In the genomic region with DNA sequence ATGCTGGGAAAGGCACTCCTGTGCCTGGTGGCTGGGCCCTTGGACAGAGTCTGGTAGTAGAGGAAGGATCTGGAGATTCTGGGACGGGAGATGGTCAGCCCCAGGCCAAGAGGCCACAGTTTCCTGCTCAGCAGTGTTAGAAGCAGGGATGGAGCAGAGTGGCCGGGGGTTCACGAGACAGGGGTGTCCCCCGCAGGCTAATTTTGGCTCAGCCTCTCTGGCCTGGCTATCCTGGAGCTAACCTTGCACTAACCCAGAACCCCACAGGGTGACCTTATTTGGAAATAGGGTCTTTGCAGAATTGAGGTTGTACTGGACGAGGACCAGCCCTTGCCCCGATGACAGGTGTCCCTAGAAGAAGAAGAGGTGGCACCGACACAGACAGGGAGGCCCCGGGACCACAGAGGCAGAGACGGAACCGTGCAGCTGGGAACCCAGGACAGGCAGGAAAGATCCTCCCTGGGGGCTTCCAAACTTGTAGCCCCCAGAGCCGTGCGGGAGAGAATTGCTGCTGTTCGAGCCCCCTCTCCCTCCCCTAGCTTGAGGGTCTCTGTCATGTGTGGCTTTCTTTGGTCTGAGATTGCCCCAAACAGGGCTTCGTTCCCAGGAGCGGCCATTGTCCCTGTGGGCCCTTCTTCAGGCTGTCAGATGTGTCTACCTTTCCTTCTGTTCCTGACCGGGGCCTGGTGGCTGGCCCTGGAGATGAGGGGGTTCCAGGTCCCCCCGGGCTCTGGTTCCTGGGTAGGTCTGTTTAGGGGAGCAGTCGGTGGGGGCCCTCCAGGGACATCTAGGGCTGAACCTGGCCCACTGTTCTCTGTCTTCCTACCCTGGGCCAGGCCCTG, we compare ENCODE assay signal across 25 cellular contexts. TPM values are rescaled to one million over a fixed set of nuclear protein-coding genes. Genes with fewer than 3 reads are reported as not detected.
DNase-seq lines count a peak whose midpoint lies in the region; ATAC-seq, FAIRE-seq and TF ChIP-seq lines count a peak whose summit lies in the region.
"Had no signal": no experiment of that assay in that cellular context is flagged by ENCODE, and none has a peak within 500 bp of the region (broad histone marks: within the 10 kb centered on the region; RNA-seq: fewer than 3 reads in every experiment).

No MANE protein-coding gene starts in this region.

- no peak for ATAC-seq in right lobe of liver
- ATAC-seq in HepG2: no peak
- ATAC-seq in HG02870 (IDR thresholded peaks at IDR 0.05; ENCODE audit: unreplicated experiment): no peak
- ATAC-seq: A549, PC-3 had no signal

- H3K36me3 ChIP-seq in right lobe of liver (no peaks in the 10 kb centered on the region), HepG2 (replicated peaks in 1 of 2; ENCODE audit: control insufficient read depth in 1 of 2, insufficient read depth in 2 of 2, low read length in 2 of 2) (no peaks in the 10 kb centered on the region), H1 (ENCODE audit: control insufficient read depth in 2 of 4, insufficient read depth in 4 of 4, low read length in 3 of 4) (no peaks in the 10 kb centered on the region; a peak in 2 of 8 replicates), neuronal stem cell (replicated peaks in 1 of 2; ENCODE audit: control insufficient read depth in 2 of 2, insufficient read depth in 2 of 2, low read length in 2 of 2) (peaks cover 0 to 3% of the 10 kb centered on the region in 2 donors)
- H3K36me3 ChIP-seq: MG63 had no signal

- 87% methylated on average over 3 of the region's 18 CpGs for WGBS in right lobe of liver (ENCODE audit: insufficient coverage, low coverage, low lambda C conversion rate, missing lambda C conversion rate)
- 23% methylated on average over 12 of the region's 18 CpGs for WGBS in HepG2 (ENCODE audit: low lambda C conversion rate)
- WGBS in H1 (ENCODE audit: extremely low coverage in 1 of 2, insufficient coverage in 1 of 2, insufficient read length in 1 of 2, insufficient replicate concordance in 2 of 2, low coverage in 1 of 2, low lambda C conversion rate in 2 of 2, missing lambda C conversion rate in 1 of 2), 2 experiments: 89% methylated on average over 16 of the region's 18 CpGs; no CpG with 5 or more reads in 1 of the 2 experiments
- whole genome bisulfite sequencing in neuronal stem cell (ENCODE audit: extremely low coverage in 2 of 2, insufficient read length in 2 of 2, insufficient replicate concordance in 1 of 2), 2 donors: no CpG with 5 or more reads among the region's 18 CpGs

- H2AFZ ChIP-seq in HepG2 (ENCODE audit: low read length): no peak overlapping the region
- H2AFZ ChIP-seq in H1 (ENCODE audit: low read length): no peak overlapping the region
- no peak overlapping the region for H2AFZ ChIP-seq in neuronal stem cell (ENCODE audit: low read length)

- H2AK5ac ChIP-seq in H1 (ENCODE audit: low read depth, low read length) (peak overlapping the region; percentile 65; the same call in 1 of the 2 replicates), neuronal stem cell (ENCODE audit: low read depth, low read length) (peak overlapping the region; percentile 57)

- H3K18ac ChIP-seq in H1 (ENCODE audit: extremely low read depth, low read length): no peak overlapping the region
- peak overlapping the region; percentile 72 for H3K18ac ChIP-seq in neuronal stem cell (ENCODE audit: low read length)

- no peaks in the 10 kb centered on the region for H3K27me3 ChIP-seq in right lobe of liver
- H3K27me3 ChIP-seq in HepG2 (ENCODE audit: control insufficient read depth in 1 of 2, insufficient read depth in 2 of 2, low read length in 2 of 2): peaks cover 3 to 69% of the 10 kb centered on the region in 2 experiments; a peak in 4 of 5 replicates
- H3K27me3 ChIP-seq in H1 (replicated peaks in 1 of 4; ENCODE audit: control insufficient read depth in 3 of 4, extremely low read depth in 1 of 4, insufficient read depth in 3 of 4, low read length in 3 of 4): no peaks in the 10 kb centered on the region; a peak in 1 of 7 replicates
- peaks cover 0 to 22% (median 5%) of the 10 kb centered on the region in 3 experiments for H3K27me3 ChIP-seq in neuronal stem cell (ENCODE audit: control insufficient read depth in 3 of 3, insufficient read depth in 3 of 3, low read depth in 1 of 3, low read length in 3 of 3)
- H3K27me3 ChIP-seq: MG63 had no signal

- H3K79me1 ChIP-seq in H1 (ENCODE audit: low read depth, low read length) (no peaks in the 10 kb centered on the region), neuronal stem cell (ENCODE audit: low read depth, low read length) (peaks cover 2% of the 10 kb centered on the region)

- H3K4me2 ChIP-seq in HepG2 (ENCODE audit: low read depth, low read length) (no peak overlapping the region), H1 (ENCODE audit: insufficient read depth in 1 of 2, low read depth in 2 of 2, low read length in 2 of 2) (no peak overlapping the region), neuronal stem cell (ENCODE audit: insufficient read depth, low read length, poor library complexity, severe bottlenecking) (no peak overlapping the region)
- H3K4me2 ChIP-seq: A549 had no signal

- H4K91ac ChIP-seq in H1 (replicated peaks; ENCODE audit: insufficient read length, low read length) (no peak overlapping the region), neuronal stem cell (ENCODE audit: low read depth, low read length, poor library complexity) (no peak overlapping the region)

- H3K27ac ChIP-seq in right lobe of liver (no peak overlapping the region), HepG2 (ENCODE audit: extremely low read length, insufficient read depth, low read length) (no peak overlapping the region), H1 (ENCODE audit: low read depth, low read length) (no peak overlapping the region), neuronal stem cell (replicated peaks; ENCODE audit: low read length) (no peak overlapping the region)
- H3K27ac ChIP-seq: A549 had no signal

- BruUV-seq in HepG2 (replicated peaks; lab: Mats Ljungman, UMichigan): no TSS peak

- H3K9me3 ChIP-seq in right lobe of liver: no peaks in the 10 kb centered on the region
- peaks cover 13% of the 10 kb centered on the region for H3K9me3 ChIP-seq in HepG2 (ENCODE audit: low read length)
- peaks cover 7 to 8% of the 10 kb centered on the region in 2 experiments; a peak in 2 of 4 replicates for H3K9me3 ChIP-seq in H1 (ENCODE audit: insufficient read depth in 2 of 2, low read depth in 1 of 2, low read length in 1 of 2)
- peaks cover 3 to 11% of the 10 kb centered on the region in 2 donors for H3K9me3 ChIP-seq in neuronal stem cell (replicated peaks in 1 of 2; ENCODE audit: control insufficient read depth in 2 of 2, insufficient read depth in 1 of 2, low read depth in 1 of 2, low read length in 2 of 2)
- H3K9me3 ChIP-seq: MG63 had no signal

- H2BK12ac ChIP-seq in H1 (ENCODE audit: low read depth, low read length) (no peak overlapping the region), neuronal stem cell (ENCODE audit: low read length) (peak overlapping the region; percentile 4)

- intact Hi-C loops in right lobe of liver (cut with DNase I) (no loop called here), HepG2 (cut with micrococcal nuclease; ENCODE audit: unreplicated experiment) (no loop called here)

- H2BK120ac ChIP-seq in H1 (replicated peaks; ENCODE audit: low read depth, low read length) (no peak overlapping the region), neuronal stem cell (ENCODE audit: low read depth, low read length) (no peak overlapping the region)

- H3K56ac ChIP-seq in H1 (replicated peaks; ENCODE audit: insufficient read length, low read depth, low read length): no peak overlapping the region

- H3K4me3 ChIP-seq in right lobe of liver (no peak overlapping the region), HepG2 (replicated peaks in 1 of 3; ENCODE audit: insufficient read depth in 1 of 3, low read depth in 2 of 3, low read length in 3 of 3) (no peak overlapping the region), H1 (ENCODE audit: extremely low read depth in 1 of 4, insufficient read depth in 2 of 4, low read depth in 3 of 4, low read length in 4 of 4) (no peak overlapping the region), neuronal stem cell (ENCODE audit: low read length in 2 of 2) (no peak overlapping the region)
- H3K4me3 ChIP-seq: A549, MG63 had no signal

- H4K8ac ChIP-seq in H1 (ENCODE audit: extremely low read depth, insufficient read depth, low read length): no peak overlapping the region
- no peak overlapping the region for H4K8ac ChIP-seq in neuronal stem cell (ENCODE audit: low read depth, low read length)

- CTCF ChIA-PET in HepG2 (lab: Yijun Ruan, JAX; ENCODE audit: low intra/inter-chr PET ratio, low total read pairs): no interaction called here
- CTCF ChIA-PET in H1 (lab: Charles Lee; ENCODE audit: partially characterized antibody): interaction anchor here (0.5 to 2.1 kb wide), 5 partner anchors 13 to 144 kb away, joined by 3 to 6 read pairs (median 4); no protein-coding TSS in a partner anchor

- H2BK5ac ChIP-seq in H1 (ENCODE audit: low read depth, low read length) (no peak overlapping the region), neuronal stem cell (ENCODE audit: low read length) (no peak overlapping the region)

- H3K14ac ChIP-seq in H1 (ENCODE audit: insufficient read length) (no peak overlapping the region), neuronal stem cell (ENCODE audit: low read length) (no peak overlapping the region)

- no peak for TF ChIP-seq POLR2A in right lobe of liver (IDR thresholded peaks at IDR 0.05)
- TF ChIP-seq POLR2A in HepG2 (IDR thresholded peaks at IDR 0.05; ENCODE audit: insufficient read depth in 1 of 2, low read depth in 2 of 2, low read length in 2 of 2): no peak
- TF ChIP-seq POLR2A in H1 (IDR thresholded peaks at IDR 0.05; ENCODE audit: control extremely low read depth in 1 of 2, low read depth in 2 of 2, low read length in 2 of 2): no peak

- in situ Hi-C loops in HepG2 (cut with HindIII; ENCODE audit: extremely low pct_ligation_motif_present, low pct_unique_long_range_greater_than_20kb): no loop called here

- no peak for FAIRE-seq in HepG2 (lab: Jason Lieb, UNC)
- no peak for FAIRE-seq in H1 (lab: Jason Lieb, UNC)
- FAIRE-seq: A549, GM12891, GM19239, HTR-8/SVneo had no signal

- no peak overlapping the region for H2BK15ac ChIP-seq in H1 (ENCODE audit: low read length)
- no peak overlapping the region for H2BK15ac ChIP-seq in neuronal stem cell (ENCODE audit: low read length)

- no peak overlapping the region for H2BK20ac ChIP-seq in H1 (ENCODE audit: low read length)

- H3K23ac ChIP-seq in H1 (ENCODE audit: insufficient read length) (no peak overlapping the region), neuronal stem cell (ENCODE audit: low read depth, low read length, poor library complexity) (no peak overlapping the region)

- H4K5ac ChIP-seq in H1 (ENCODE audit: insufficient read length, low read depth, low read length): no peak overlapping the region

- TF ChIP-seq EP300 in HepG2 (IDR thresholded peaks at IDR 0.05; ENCODE audit: low read depth in 2 of 2, low read length in 2 of 2) (no peak), HepG2 (CRISPR knock-in tag; IDR thresholded peaks at IDR 0.05; ENCODE audit: borderline replicate concordance) (no peak), H1 (IDR thresholded peaks at IDR 0.05; ENCODE audit: borderline replicate concordance in 1 of 2, low read depth in 2 of 2, low read length in 2 of 2) (no peak)

- TF ChIP-seq CTCF in right lobe of liver (IDR thresholded peaks at IDR 0.05) (no peak), HepG2 (CRISPR knock-in tag; IDR thresholded peaks at IDR 0.05) (no peak), H1 (IDR thresholded peaks at IDR 0.05; ENCODE audit: control extremely low read depth in 1 of 3, insufficient read depth in 1 of 3, low read depth in 1 of 3, low read length in 3 of 3) (no peak)

- H3K23me2 ChIP-seq in H1 (ENCODE audit: low read depth, low read length): peaks cover 9% of the 10 kb centered on the region; the same call in 1 of the 2 replicates

- H3K4me1 ChIP-seq in right lobe of liver (no peaks in the 10 kb centered on the region), HepG2 (ENCODE audit: insufficient read depth, low read length) (no peaks in the 10 kb centered on the region), H1 (replicated peaks in 1 of 4; ENCODE audit: control insufficient read depth in 3 of 4, insufficient read depth in 4 of 4, low read length in 3 of 4) (no peaks in the 10 kb centered on the region), neuronal stem cell (ENCODE audit: control insufficient read depth in 2 of 2, insufficient read depth in 1 of 2, low read depth in 1 of 2, low read length in 2 of 2) (peaks cover 2 to 11% of the 10 kb centered on the region in 2 donors)
- H3K4me1 ChIP-seq: A549 had no signal

- H3K9ac ChIP-seq in HepG2 (ENCODE audit: insufficient read depth, low read depth, low read length) (no peak overlapping the region), H1 (replicated peaks in 1 of 4; ENCODE audit: extremely low read depth in 1 of 4, low read depth in 3 of 4, low read length in 3 of 4) (no peak overlapping the region), neuronal stem cell (ENCODE audit: low read depth, low read length, poor library complexity) (no peak overlapping the region)

- H3K4ac ChIP-seq in H1 (replicated peaks; ENCODE audit: insufficient read length, low read depth, low read length) (no peak overlapping the region), neuronal stem cell (ENCODE audit: low read length) (no peak overlapping the region)

- DNase-seq in right lobe of liver: peak in 2 of 3 donors; percentile 10 to 36
- no peak for DNase-seq in HepG2 (ENCODE audit: low spot score)
- no peak for DNase-seq in H1 (ENCODE audit: low read depth in 1 of 2, low spot score in 2 of 2)
- DNase-seq in neuronal stem cell (ENCODE audit: low spot score): no peak
- DNase-seq in HK-2 (ENCODE audit: unreplicated experiment): no peak
- no peak for DNase-seq in AG20443 (ENCODE audit: low spot score)
- DNase-seq: Calu3, DMS79 treated with DMSO at 0.1 percent for 48 hours, GF-D8, H9, KG1, MG63, NCI-H1105 treated with DMSO at 0.1 percent for 48 hours, NCI-H146, NCI-H1930, NCI-H2107, NCI-H524, NCI-H774, PC-3, SHP77 had no signal

- H4K20me1 ChIP-seq in HepG2 (ENCODE audit: insufficient read depth, low read length) (no peaks in the 10 kb centered on the region), H1 (replicated peaks in 1 of 2; ENCODE audit: control insufficient read depth in 1 of 2, insufficient read depth in 2 of 2, low read length in 2 of 2) (peaks cover 0 to 9% of the 10 kb centered on the region in 2 experiments)

- POLR2A ChIA-PET in HepG2 (lab: Yijun Ruan, JAX) (no interaction called here), H1 (lab: Charles Lee; ENCODE audit: partially characterized antibody) (no interaction called here)

- no peaks in the 10 kb centered on the region for H3K79me2 ChIP-seq in HepG2 (ENCODE audit: insufficient read depth, low read length)
- no peaks in the 10 kb centered on the region for H3K79me2 ChIP-seq in H1 (ENCODE audit: control insufficient read depth in 1 of 2, insufficient read depth in 2 of 2, low read length in 2 of 2)

- TF ChIP-seq RAD21 in HepG2 (CRISPR knock-in tag; IDR thresholded peaks at IDR 0.05) (no peak), H1 (IDR thresholded peaks at IDR 0.05 in 1 of 2, conservative IDR thresholded peaks at IDR 0.05 in 1 of 2; ENCODE audit: low read depth in 2 of 2, low read length in 2 of 2) (no peak)

RNA-seq across cellular contexts. Expression of gene ADRA2C, which starts 49.9 kb away (rescaled TPM):
- total RNA-seq in right lobe of liver: under 1 TPM in 5 of 6 experiments, not detected in 1; 0.17 to 0.81 (median 0.65) TPM
- total RNA-seq in HepG2 (2016; rRNA removed; fragmentation: Illumina TruSeq; extraction: Trizol): 43.8 and 69.7 TPM in 2 replicates
- 39.5 and 40.6 TPM in 2 replicates for total RNA-seq in HepG2 (2016; cell fraction: cytosol; rRNA removed; fragmentation: Illumina TruSeq; extraction: Trizol; ENCODE audit: low read depth)
- total RNA-seq in HepG2 (2016; cell fraction: insoluble cytoplasmic fraction; rRNA removed; fragmentation: Illumina TruSeq; extraction: Trizol): 45.3 and 69.6 TPM in 2 replicates
- 83.4 and 93.4 TPM in 2 replicates for total RNA-seq in HepG2 (2016; cell fraction: membrane; rRNA removed; fragmentation: Illumina TruSeq; extraction: Trizol)
- 32.1 and 42.6 TPM in 2 replicates for total RNA-seq in HepG2 (2016; cell fraction: nucleus; rRNA removed; fragmentation: Illumina TruSeq; extraction: Trizol)
- 15.4 and 23.1 TPM in 2 replicates for polyA plus RNA-seq in HepG2 (2011; rRNA removed)
- 20.0 and 39.6 TPM in 2 replicates for polyA plus RNA-seq in HepG2 (2011; cell fraction: cytosol; rRNA removed)
- 34.6 and 44.2 TPM in 2 replicates for polyA plus RNA-seq in HepG2 (2011; cell fraction: nucleus; rRNA removed)
- 13.5 and 14.6 TPM in 2 replicates for polyA plus RNA-seq in HepG2 (2012)
- polyA plus RNA-seq in HepG2 (2016; cell fraction: cytosol; fragmentation: Illumina TruSeq; extraction: Trizol; ENCODE audit: low read depth): 40.9 and 41.6 TPM in 2 replicates
- 48.4 and 52.4 TPM in 2 replicates for polyA plus RNA-seq in HepG2 (2016; cell fraction: insoluble cytoplasmic fraction; fragmentation: Illumina TruSeq; extraction: Trizol; ENCODE audit: low read depth)
- polyA plus RNA-seq in HepG2 (2016; cell fraction: membrane; fragmentation: Illumina TruSeq; extraction: Trizol; ENCODE audit: low read depth): 74.1 and 77.9 TPM in 2 replicates
- polyA plus RNA-seq in HepG2 (2016; cell fraction: nucleus; fragmentation: Illumina TruSeq; extraction: Trizol; ENCODE audit: insufficient read depth, low read depth): 63.0 and 70.2 TPM in 2 replicates
- polyA minus RNA-seq in HepG2 (2011; rRNA and poly(A)+ RNA removed; ENCODE audit: low replicate concordance): 0.07 and 154 TPM in 2 replicates
- polyA minus RNA-seq in HepG2 (2011; cell fraction: cytosol; rRNA and poly(A)+ RNA removed): 31.1 and 39.3 TPM in 2 replicates
- polyA minus RNA-seq in HepG2 (2011; cell fraction: nucleus; rRNA and poly(A)+ RNA removed): 9.3 and 10.7 TPM in 2 replicates
- total RNA-seq in H1 (2021; fragmentation: NEBNext Ultra II Directional; extraction: Animal tissue kit (Norgen Biotek cat#: 25700)): 13.8 and 14.8 TPM in 2 replicates
- polyA plus RNA-seq in H1 (2011; rRNA removed): 14.6 and 27.3 TPM in 2 replicates
- 15.1 TPM for polyA plus RNA-seq in H1 (2011; cell fraction: cytosol; rRNA removed)
- polyA plus RNA-seq in H1 (2011; cell fraction: nucleus; rRNA removed): 35.4 TPM
- 4.8 to 12.3 TPM (median 11.4 TPM) in 4 replicates for polyA plus RNA-seq in H1 (2012, experiment 1 of 2)
- 5.9 TPM for polyA plus RNA-seq in H1 (2012, experiment 2 of 2)
- 9.6 TPM for polyA plus RNA-seq in H1 (2013, experiment 1 of 2)
- 8.5 TPM for polyA plus RNA-seq in H1 (2013, experiment 2 of 2)
- polyA minus RNA-seq in H1 (2011; rRNA and poly(A)+ RNA removed): 10.0 and 12.3 TPM in 2 replicates
- polyA minus RNA-seq in H1 (2011; cell fraction: cytosol; rRNA and poly(A)+ RNA removed): 11.6 TPM
- polyA minus RNA-seq in H1 (2011; cell fraction: nucleus; rRNA and poly(A)+ RNA removed): 16.3 TPM
- 7.7 TPM for polyA plus RNA-seq in neuronal stem cell (2013, experiment 1 of 2)
- polyA plus RNA-seq in neuronal stem cell (2013, experiment 2 of 2): 7.2 TPM
- total RNA-seq: PC-3 had no signal

Comparison
In these comparisons a context has a peak if more than half of its experiments do, and no peak if none do; other contexts are left out.
1. DNase-seq: peak in right lobe of liver (2 of 3); none in HepG2 (single experiment), H1 (0 of 2), neuronal stem cell (single experiment), HK-2 (single experiment) and AG20443 (single experiment).